Comparison of ENCODE assay signal across 8 cellular contexts in genomic region chr6:166512567-166512966, GRCh38.
A peak's percentile ranks its signal among the peaks of the same experiment; 100 is the strongest.
DNase-seq lines count a peak whose midpoint lies in the region; ATAC-seq and TF ChIP-seq lines count a peak whose summit lies in the region.

No MANE protein-coding gene starts in this region.

- H3K4me1 ChIP-seq in effector memory CD4-positive, alpha-beta T cell (ENCODE audit: control insufficient read depth, insufficient read depth, low read length, poor library complexity, severe bottlenecking) = no peaks in the 10 kb centered on the region

- no peak for TF ChIP-seq EP300 in Ishikawa (IDR thresholded peaks at IDR 0.05; ENCODE audit: borderline replicate concordance)

- TF ChIP-seq CTCF in GM12873 (IDR thresholded peaks at IDR 0.05; ENCODE audit: insufficient read depth, low read depth, low read length, missing control alignments) = peak; percentile 52

- TF ChIP-seq RAD21 in Ishikawa (IDR thresholded peaks at IDR 0.05; ENCODE audit: low read depth) = no peak; the same call in 1 of the 2 replicates

- peak; percentile 21 to 36 (median 36) for DNase-seq in effector memory CD4-positive, alpha-beta T cell
- DNase-seq in HuH-7.5 (ENCODE audit: low spot score) = no peak
- DNase-seq in glomerular visceral epithelial cell (ENCODE audit: extremely low spot score) = no peak
- no peak for DNase-seq in posterior vena cava (ENCODE audit: low spot score)
- DNase-seq in sciatic nerve (ENCODE audit: low spot score) = no peak

- peak; percentile 96 for ATAC-seq in GM21526 (IDR thresholded peaks at IDR 0.05; ENCODE audit: low FRiP score, unreplicated experiment)
- ATAC-seq in sciatic nerve = no peak

- H3K4me3 ChIP-seq in effector memory CD4-positive, alpha-beta T cell (ENCODE audit: insufficient read depth, low read depth, low read length, poor library complexity, severe bottlenecking) = no peak overlapping the region

- intact Hi-C loops in posterior vena cava (cut with DNase I) (no loop called here), sciatic nerve (cut with DNase I) (no loop called here)

- no peaks in the 10 kb centered on the region for H3K36me3 ChIP-seq in effector memory CD4-positive, alpha-beta T cell (ENCODE audit: control insufficient read depth, insufficient read depth, low read length)

- no peak overlapping the region for H3K27ac ChIP-seq in effector memory CD4-positive, alpha-beta T cell (ENCODE audit: insufficient read depth, low read length, poor library complexity, severe bottlenecking)

- no peaks in the 10 kb centered on the region for H3K27me3 ChIP-seq in effector memory CD4-positive, alpha-beta T cell (replicated peaks; ENCODE audit: control insufficient read depth, insufficient read depth, low read length, poor library complexity, severe bottlenecking)

- no peaks in the 10 kb centered on the region for H3K9me3 ChIP-seq in effector memory CD4-positive, alpha-beta T cell (ENCODE audit: control insufficient read depth, low read length)

TF ChIP-seq in Ishikawa, 13 proteins besides CTCF, POLR2A, EP300 and RAD21:
- peak; percentile 38; the same call in 1 of the 2 replicates for TF ChIP-seq EGR1 (IDR thresholded peaks at IDR 0.05)
- TF ChIP-seq TCF12 (IDR thresholded peaks at IDR 0.05; ENCODE audit: low read depth) = no peak

Comparison
In these comparisons a context has a peak if more than half of its experiments do, and no peak if none do; other contexts are left out.
1. DNase-seq: peak in effector memory CD4-positive, alpha-beta T cell (3 of 3); none in HuH-7.5 (single experiment), glomerular visceral epithelial cell (single experiment), posterior vena cava (single experiment) and sciatic nerve (single experiment).